In genomic region chr18:14449995-14450653, GRCh38 we compare ENCODE assay signal across 8 cellular contexts.
DNase-seq lines count a peak whose midpoint lies in the region; ATAC-seq and TF ChIP-seq lines count a peak whose summit lies in the region.
"Not testable (repeated sequence)": the region's sequence is repeated elsewhere in the genome, so short reads cannot be mapped to it uniquely, and the experiment has no call there.

No MANE protein-coding gene starts in this region.

- not testable (repeated sequence) for H3K36me3 ChIP-seq in osteoblast (ENCODE audit: insufficient read depth, low read length)

- intact Hi-C loops in right cardiac atrium (cut with DNase I), result not testable (repeated sequence)

- 9% methylated on average over 53 of the region's 63 CpGs for WGBS in right cardiac atrium

- peak; percentile 60 to 63 for ATAC-seq in activated CD4-positive, CD25-positive, alpha-beta regulatory T cell treated with anti-CD3 and anti-CD28 coated beads, Interleukin-2, amount 50 U/mL, for 24 hours
- peak in 1 of 2 donors; percentile 58 for ATAC-seq in right cardiac atrium

- DNase-seq in LoVo (ENCODE audit: low spot score) (peak; percentile 2), cerebellar cortex (ENCODE audit: low spot score) (peak; percentile 36), right cardiac atrium (peak; percentile 23 to 75 (median 60))
- peak; percentile 10 for DNase-seq in activated effector memory CD4-positive, alpha-beta T cell treated with Interleukin-2 at 50 U/mL for 16 hours
- DNase-seq in osteoblast (ENCODE audit: insufficient read length, low spot score, missing footprints), result not testable (repeated sequence)
- DNase-seq in stimulated activated CD4-positive, alpha-beta T cell treated with anti-CD3 and anti-CD28 coated beads, Interleukin-4, amount 100 ng/mL, for 1 hour, result peak; percentile 43

- H3K27me3 ChIP-seq in right cardiac atrium (ENCODE audit: control insufficient read depth, insufficient read depth); osteoblast (ENCODE audit: insufficient read depth, low read length): not testable (repeated sequence)

- H3K9me3 ChIP-seq in right cardiac atrium (ENCODE audit: control insufficient read depth, low read length); osteoblast (ENCODE audit: low read depth, low read length): not testable (repeated sequence)

- H3K4me1 ChIP-seq in right cardiac atrium (ENCODE audit: control insufficient read depth, insufficient read depth, low read length); osteoblast (ENCODE audit: insufficient read depth, low read length): not testable (repeated sequence)

- not testable (repeated sequence) for TF ChIP-seq CTCF in 22Rv1 (IDR thresholded peaks at IDR 0.05); osteoblast (IDR thresholded peaks at IDR 0.05; ENCODE audit: extremely low read depth, low read depth, low read length)

- not testable (repeated sequence) for H3K79me2 ChIP-seq in osteoblast (ENCODE audit: insufficient read depth, low read length)

- H4K20me1 ChIP-seq in osteoblast (ENCODE audit: insufficient read depth, low read length), result not testable (repeated sequence)

- peak overlapping the region; percentile 58 for H3K27ac ChIP-seq in 22Rv1
- not testable (repeated sequence) for H3K27ac ChIP-seq in right cardiac atrium (ENCODE audit: low read length); osteoblast (ENCODE audit: low read depth, low read length)

- H2AFZ ChIP-seq in osteoblast (ENCODE audit: low read length), result not testable (repeated sequence)

- H3K4me3 ChIP-seq in right cardiac atrium (ENCODE audit: low read length), result peak overlapping the region; percentile 29
- peak overlapping the region; percentile 48 for H3K4me3 ChIP-seq in osteoblast (ENCODE audit: insufficient read depth, low read length)

- H3K4me2 ChIP-seq in osteoblast (ENCODE audit: insufficient read depth, low read length), result not testable (repeated sequence)
